In genomic region chr16:23920899-23921298, GRCh38 we compare ENCODE assay signal across 21 cellular contexts.
DNase-seq lines count a peak whose midpoint lies in the region; ATAC-seq lines count a peak whose summit lies in the region.
"Had no signal": no experiment of that assay in that cellular context is flagged by ENCODE, and none has a peak within 500 bp of the region (broad histone marks: within the 10 kb centered on the region; RNA-seq: fewer than 3 reads in every experiment).

No MANE protein-coding gene starts in this region.

- peak overlapping the region; percentile 59 for H3K27ac Mint-ChIP-seq in activated CD4-positive, alpha-beta T cell treated with anti-CD3 and anti-CD28 coated beads for 36 hours
- peak overlapping the region; percentile 57 for H3K27ac Mint-ChIP-seq in activated naive CD8-positive, alpha-beta T cell treated with anti-CD3 and anti-CD28 coated beads for 36 hours
- no peak overlapping the region for H3K27ac Mint-ChIP-seq in stimulated activated naive CD8-positive, alpha-beta T cell treated with anti-CD3 and anti-CD28 coated beads, Interleukin-15, amount 100 ng/mL, for 72 hours
- H3K27ac Mint-ChIP-seq: T-helper 1 cell treated with Interleukin-12 subunit alpha and Interleukin-12 subunit beta and Interleukin-4 antibody, amounts not matched to agents 30 μg/mL and 1 μg/mL, for 36 hours had no signal

- peaks cover 10% of the 10 kb centered on the region for H3K9me3 Mint-ChIP-seq in activated CD4-positive, alpha-beta T cell treated with anti-CD3 and anti-CD28 coated beads for 36 hours (ENCODE audit: low read depth)
- H3K9me3 Mint-ChIP-seq in activated naive CD8-positive, alpha-beta T cell treated with anti-CD3 and anti-CD28 coated beads for 36 hours = peaks cover 13% of the 10 kb centered on the region
- peaks cover 23% of the 10 kb centered on the region in 2 donors for H3K9me3 Mint-ChIP-seq in stimulated activated naive CD8-positive, alpha-beta T cell treated with anti-CD3 and anti-CD28 coated beads, Interleukin-15, amount 100 ng/mL, for 72 hours
- H3K9me3 Mint-ChIP-seq: neural crest cell had no signal

- POLR2A ChIA-PET in activated CD4-positive, alpha-beta T cell treated with anti-CD3 and anti-CD28 coated beads for 36 hours (lab: Charles Lee) = no interaction called here

- H3K4me1 Mint-ChIP-seq in activated CD4-positive, alpha-beta T cell treated with anti-CD3 and anti-CD28 coated beads for 36 hours = peaks cover 60% of the 10 kb centered on the region
- H3K4me1 Mint-ChIP-seq in activated naive CD8-positive, alpha-beta T cell treated with anti-CD3 and anti-CD28 coated beads for 36 hours = peaks cover 55% of the 10 kb centered on the region
- H3K4me1 Mint-ChIP-seq in stimulated activated naive CD8-positive, alpha-beta T cell treated with anti-CD3 and anti-CD28 coated beads, Interleukin-15, amount 100 ng/mL, for 72 hours = peaks cover 66% of the 10 kb centered on the region
- H3K4me1 Mint-ChIP-seq: neural crest cell had no signal

- H3K27me3 Mint-ChIP-seq in activated CD4-positive, alpha-beta T cell treated with anti-CD3 and anti-CD28 coated beads for 36 hours = no peaks in the 10 kb centered on the region
- H3K27me3 Mint-ChIP-seq in activated naive CD8-positive, alpha-beta T cell treated with anti-CD3 and anti-CD28 coated beads for 36 hours = no peaks in the 10 kb centered on the region
- H3K27me3 Mint-ChIP-seq in stimulated activated naive CD8-positive, alpha-beta T cell treated with anti-CD3 and anti-CD28 coated beads, Interleukin-15, amount 100 ng/mL, for 72 hours = no peaks in the 10 kb centered on the region
- H3K27me3 Mint-ChIP-seq: CD4-positive, CD25-positive, alpha-beta regulatory T cell had no signal

- intact Hi-C loops in activated CD4-positive, alpha-beta T cell treated with anti-CD3 and anti-CD28 coated beads for 36 hours (cut with DNase I, micrococcal nuclease) = loop anchor here in 1 of 2 experiments (5.0 kb wide), 1 partner anchor 76 kb away; no protein-coding TSS in a partner anchor

- peak; percentile 27 for ATAC-seq in activated CD4-positive, alpha-beta T cell treated with anti-CD3 and anti-CD28 coated beads for 36 hours
- ATAC-seq in stimulated activated naive CD8-positive, alpha-beta T cell treated with anti-CD3 and anti-CD28 coated beads, Interleukin-15, amount 100 ng/mL, for 72 hours = peak; percentile 65
- ATAC-seq in HG03378 (IDR thresholded peaks at IDR 0.05; ENCODE audit: unreplicated experiment) = no peak
- ATAC-seq: body of pancreas, gastrocnemius medialis, pancreas had no signal

- CTCF ChIA-PET in activated CD4-positive, alpha-beta T cell treated with anti-CD3 and anti-CD28 coated beads for 36 hours (lab: Charles Lee) = interaction anchor here (0.6 to 0.7 kb wide), 3 partner anchors 12 to 86 kb away, joined by 3 to 4 read pairs (median 3); no protein-coding TSS in a partner anchor

- peaks cover 43% of the 10 kb centered on the region for H3K36me3 Mint-ChIP-seq in activated CD4-positive, alpha-beta T cell treated with anti-CD3 and anti-CD28 coated beads for 36 hours (ENCODE audit: low read depth)
- H3K36me3 Mint-ChIP-seq in activated naive CD8-positive, alpha-beta T cell treated with anti-CD3 and anti-CD28 coated beads for 36 hours = peaks cover 57% of the 10 kb centered on the region

- no peak overlapping the region for H3K4me3 Mint-ChIP-seq in activated CD4-positive, alpha-beta T cell treated with anti-CD3 and anti-CD28 coated beads for 36 hours
- no peak overlapping the region for H3K4me3 Mint-ChIP-seq in activated naive CD8-positive, alpha-beta T cell treated with anti-CD3 and anti-CD28 coated beads for 36 hours
- peak overlapping the region in 1 of 2 donors; percentile 3 for H3K4me3 Mint-ChIP-seq in stimulated activated naive CD8-positive, alpha-beta T cell treated with anti-CD3 and anti-CD28 coated beads, Interleukin-15, amount 100 ng/mL, for 72 hours
- H3K4me3 Mint-ChIP-seq: CD4-positive, CD25-positive, alpha-beta regulatory T cell; neural crest cell; T-helper 1 cell treated with Interleukin-12 subunit alpha and Interleukin-12 subunit beta and Interleukin-4 antibody, amounts not matched to agents 30 μg/mL and 1 μg/mL, for 36 hours had no signal

- DNase-seq in activated CD4-positive, alpha-beta T cell treated with anti-CD3 and anti-CD28 coated beads for 36 hours = peak; percentile 41
- DNase-seq in activated CD4-positive, alpha-beta T cell treated with anti-CD3 and anti-CD28 coated beads for 4 hours = no peak
- DNase-seq in stimulated activated CD4-positive, alpha-beta T cell treated with anti-CD3 and anti-CD28 coated beads, Interleukin-15, amount 100 ng/mL, for 24 hours = peak; percentile 33
- DNase-seq in stimulated activated CD4-positive, alpha-beta T cell treated with anti-CD3 and anti-CD28 coated beads, Interleukin-12 subunit alpha, Interleukin-12 subunit beta, amount 100 ng/mL, for 4 hours = no peak
- peak; percentile 17 for DNase-seq in activated naive CD8-positive, alpha-beta T cell treated with anti-CD3 and anti-CD28 coated beads for 36 hours
- peak in 1 of 2 donors; percentile 31 for DNase-seq in stimulated activated naive CD8-positive, alpha-beta T cell treated with anti-CD3 and anti-CD28 coated beads, Interleukin-15, amount 100 ng/mL, for 72 hours
- DNase-seq in HUDEP-2 (lab: John Stamatoyannopoulos, UW; ENCODE audit: unreplicated experiment in 76 of 76) = no peak
- DNase-seq: activated CD4-positive, alpha-beta T cell treated with anti-CD3 and anti-CD28 coated beads, Interleukin-2, amount 50 U/mL, for 4 hours; body of pancreas; cerebellar nuclear complex; gastrocnemius medialis; GM23248; pancreas; retina; SK-N-SH; small intestine; stimulated activated naive CD4-positive, alpha-beta T cell had no signal

Comparison
In these comparisons a context has a peak if more than half of its experiments do, and no peak if none do; other contexts are left out.
1. DNase-seq: peak in activated CD4-positive, alpha-beta T cell treated with anti-CD3 and anti-CD28 coated beads for 36 hours (single experiment), stimulated activated CD4-positive, alpha-beta T cell treated with anti-CD3 and anti-CD28 coated beads, Interleukin-15, amount 100 ng/mL, for 24 hours (single experiment) and activated naive CD8-positive, alpha-beta T cell treated with anti-CD3 and anti-CD28 coated beads for 36 hours (single experiment); none in activated CD4-positive, alpha-beta T cell treated with anti-CD3 and anti-CD28 coated beads for 4 hours (0 of 2), stimulated activated CD4-positive, alpha-beta T cell treated with anti-CD3 and anti-CD28 coated beads, Interleukin-12 subunit alpha, Interleukin-12 subunit beta, amount 100 ng/mL, for 4 hours (single experiment) and HUDEP-2 (0 of 76).
2. H3K27ac Mint-ChIP-seq: peak in activated CD4-positive, alpha-beta T cell treated with anti-CD3 and anti-CD28 coated beads for 36 hours (single experiment) and activated naive CD8-positive, alpha-beta T cell treated with anti-CD3 and anti-CD28 coated beads for 36 hours (single experiment); none in stimulated activated naive CD8-positive, alpha-beta T cell treated with anti-CD3 and anti-CD28 coated beads, Interleukin-15, amount 100 ng/mL, for 72 hours (0 of 2).